ENCODE assay signal across 1 cellular context in genomic region chr2:25698752-25699151, GRCh38.
TF ChIP-seq lines count a peak whose summit lies in the region.

No MANE protein-coding gene starts in this region.

TF ChIP-seq in H1, 55 proteins besides CTCF, POLR2A, EP300 and RAD21:
- TF ChIP-seq SUZ12 (IDR thresholded peaks at IDR 0.05; ENCODE audit: low read length): 0 out of 2 replicates have a peak, but pooled peaks have one; percentile 6
- no peak for TF ChIP-seq CEBPB (IDR thresholded peaks at IDR 0.05; ENCODE audit: low read depth, low read length)
